In genomic region chr22:27961182-27961581, GRCh38 we compare ENCODE assay signal across 27 cellular contexts.
"Had no signal": no experiment of that assay in that cellular context is flagged by ENCODE, and none has a peak within 500 bp of the region (broad histone marks: within the 10 kb centered on the region; RNA-seq: fewer than 3 reads in every experiment).

No MANE protein-coding gene starts in this region.

- H3K4me3 ChIP-seq: lower lobe of right lung, neural progenitor cell, right atrium auricular region, skin epidermis, spleen, suprapubic skin, thoracic aorta, tibial artery, upper lobe of right lung had no signal

- H3K9me3 ChIP-seq: lower lobe of right lung, neutrophil, right atrium auricular region, suprapubic skin, thoracic aorta, tibial artery, upper lobe of right lung had no signal

- FAIRE-seq: islet of Langerhans, kidney had no signal

- H3K36me3 ChIP-seq: lower lobe of right lung, neural progenitor cell, neutrophil, right atrium auricular region, spleen, suprapubic skin, thoracic aorta, tibial artery, upper lobe of right lung had no signal

- ATAC-seq: left colon; left ventricle myocardium superior; lower lobe of right lung; natural killer cell; sciatic nerve; stimulated activated effector memory CD8-positive, alpha-beta T cell treated with anti-CD3 and anti-CD28 coated beads, Interleukin-12 subunit alpha, Interleukin-12 subunit beta, amount 100 ng/mL, for 72 hours; upper lobe of right lung had no signal

- H3K4me1 ChIP-seq: lower lobe of right lung, upper lobe of right lung had no signal

- H3K4me2 ChIP-seq: neural progenitor cell had no signal

- H2AFZ ChIP-seq: neural progenitor cell, parathyroid adenoma had no signal

- H3K9ac ChIP-seq: neural progenitor cell, parathyroid adenoma had no signal

- H3K79me2 ChIP-seq: parathyroid adenoma had no signal

- DNase-seq: hypothalamus; immature natural killer cell; kidney; left colon; left ventricle myocardium superior; lower lobe of right lung; mammary epithelial cell; mesendoderm; naive B cell; natural killer cell; nephron progenitor cell; occipital lobe; spleen; stimulated activated CD4-positive, alpha-beta T cell treated with anti-CD3 and anti-CD28 coated beads, Interleukin-4, amount 100 ng/mL, for 24 hours; stimulated activated naive CD4-positive, alpha-beta T cell; tibial artery; upper lobe of right lung had no signal

- H3K27ac ChIP-seq: lower lobe of right lung, neural progenitor cell, neutrophil, parathyroid adenoma, skin epidermis, spleen, suprapubic skin, thoracic aorta, upper lobe of right lung had no signal

- H3K27me3 ChIP-seq: neural progenitor cell, neutrophil, right atrium auricular region, spleen, suprapubic skin, tibial artery, upper lobe of right lung had no signal
